19 cellular contexts compared by ENCODE assay signal in genomic region chr5:73892806-73893205, GRCh38.
A peak's percentile ranks its signal among the peaks of the same experiment; 100 is the strongest.
DNase-seq lines count a peak whose midpoint lies in the region; TF ChIP-seq lines count a peak whose summit lies in the region.
"Had no signal": no experiment of that assay in that cellular context is flagged by ENCODE, and none has a peak within 500 bp of the region (broad histone marks: within the 10 kb centered on the region; RNA-seq: fewer than 3 reads in every experiment).

No MANE protein-coding gene starts in this region.

- H3K27ac ChIP-seq in stomach, result no peak overlapping the region
- H3K27ac ChIP-seq: upper lobe of left lung had no signal

- TF ChIP-seq EP300 in stomach (IDR thresholded peaks at IDR 0.05), result no peak

- no peak overlapping the region for H3K4me3 ChIP-seq in epithelial cell of esophagus (ENCODE audit: low read length)
- H3K4me3 ChIP-seq in stomach, result no peak overlapping the region
- H3K4me3 ChIP-seq: upper lobe of left lung had no signal

- peaks cover 0 to 89% (median 69%) of the 10 kb centered on the region in 4 donors for H3K36me3 ChIP-seq in stomach

- no peak for TF ChIP-seq POLR2A in stomach (IDR thresholded peaks at IDR 0.05)

- TF ChIP-seq CTCF in epithelial cell of esophagus (IDR thresholded peaks at IDR 0.05; ENCODE audit: insufficient read depth, low read depth, low read length, missing control alignments), result no peak
- no peak for TF ChIP-seq CTCF in stomach (IDR thresholded peaks at IDR 0.05)

- intact Hi-C loops in stomach (cut with DNase I; ENCODE audit: low total_unique reads), result no loop called here

- no peaks in the 10 kb centered on the region for H3K9me3 ChIP-seq in stomach
- H3K9me3 ChIP-seq: upper lobe of left lung had no signal

- 37 to 69% (median 60%) methylated on average over 1 of the region's 1 CpG for WGBS in stomach, 5 donors

- peak; percentile 93 for DNase-seq in EH (ENCODE audit: low read depth)
- DNase-seq in RKO (ENCODE audit: low spot score), result peak; percentile 16
- DNase-seq in epithelial cell of esophagus (ENCODE audit: low read depth), result peak; percentile 68
- DNase-seq in renal cortical epithelial cell (ENCODE audit: low read depth), result peak; percentile 45
- DNase-seq in OCI-M1 (lab: John Stamatoyannopoulos, UW), result no peak
- no peak for DNase-seq in NCI-H82 treated with DMSO at 0.1 percent for 48 hours (lab: John Stamatoyannopoulos, UW; ENCODE audit: unreplicated experiment)
- DNase-seq in stomach, result no peak
- DNase-seq: activated CD4-positive, alpha-beta memory T cell treated with anti-CD3 and anti-CD28 coated beads for 36 hours; activated effector memory CD4-positive, alpha-beta T cell treated with Interleukin-2 at 50 U/mL for 16 hours; aorta; CD4-positive, alpha-beta T cell; effector memory CD8-positive, alpha-beta T cell; immature natural killer cell; KG1; NCI-H1694; NCI-H446 treated with DMSO at 0.1 percent for 48 hours; right cardiac atrium; stimulated activated CD4-positive, alpha-beta T cell treated with anti-CD3 and anti-CD28 coated beads, Interleukin-4, amount 100 ng/mL, for 24 hours had no signal

- H3K4me1 ChIP-seq in stomach, result no peaks in the 10 kb centered on the region
- H3K4me1 ChIP-seq: upper lobe of left lung had no signal

- no peaks in the 10 kb centered on the region for H3K27me3 ChIP-seq in stomach
- H3K27me3 ChIP-seq: upper lobe of left lung had no signal

Comparison
In these comparisons a context has a peak if more than half of its experiments do, and no peak if none do; other contexts are left out.
1. DNase-seq: peak in EH (single experiment), RKO (single experiment), epithelial cell of esophagus (single experiment) and renal cortical epithelial cell (single experiment); none in OCI-M1 (single experiment), NCI-H82 treated with DMSO at 0.1 percent for 48 hours (single experiment) and stomach (single experiment).